ENCODE assay signal across 7 cellular contexts in the genomic region with DNA sequence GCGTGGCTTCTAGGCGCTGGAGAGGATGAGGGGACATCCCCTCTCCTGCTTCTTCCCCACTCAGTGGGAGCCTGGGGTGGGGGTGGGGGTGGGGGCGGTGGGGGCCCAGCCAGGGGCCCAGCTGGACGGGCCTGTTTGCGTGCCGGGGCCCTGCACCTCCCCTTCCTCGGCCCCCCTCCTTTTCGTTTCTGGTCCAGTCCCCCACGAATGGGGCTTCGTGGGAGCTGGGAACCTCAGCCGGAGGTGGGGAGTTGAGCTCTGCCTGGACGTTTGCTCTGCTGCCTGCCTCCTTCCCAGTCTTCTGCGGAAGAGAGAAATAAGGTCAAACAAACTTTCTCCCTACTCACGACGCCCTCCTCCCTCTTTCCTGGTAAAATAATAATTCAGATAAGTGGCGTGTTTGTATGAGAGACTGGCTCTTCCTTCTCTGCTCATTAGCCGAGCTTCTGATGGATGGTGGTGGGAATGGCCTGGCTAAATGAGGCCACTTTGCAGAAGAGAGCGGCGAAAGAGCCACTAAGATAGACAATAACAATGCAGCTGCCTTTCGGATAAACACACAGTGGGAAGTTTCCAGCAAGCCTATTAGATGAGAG. TPM values are rescaled to one million over a fixed set of nuclear protein-coding genes. Genes with fewer than 3 reads are reported as not detected.
DNase-seq lines count a peak whose midpoint lies in the region; ATAC-seq and TF ChIP-seq lines count a peak whose summit lies in the region.

No MANE protein-coding gene starts in this region.

- CTCF ChIA-PET in GM10248 (lab: Yijun Ruan, JAX) = no interaction called here

- H3K27me3 ChIP-seq in Peyer's patch = no peaks in the 10 kb centered on the region
- no peaks in the 10 kb centered on the region for H3K27me3 ChIP-seq in kidney epithelial cell (ENCODE audit: control insufficient read depth, insufficient read depth, low read length)

- no peak for TF ChIP-seq POLR2A in Peyer's patch (IDR thresholded peaks at IDR 0.05)

- POLR2A ChIA-PET in GM10248 (lab: Yijun Ruan, JAX) = no interaction called here

- H3K4me3 ChIP-seq in Peyer's patch (peak overlapping the region; percentile 94 to 99 (median 98)), kidney epithelial cell (ENCODE audit: low read depth, low read length) (peak overlapping the region; percentile 81)

- peak; percentile 9 for ATAC-seq in HG02885 (IDR thresholded peaks at IDR 0.05; ENCODE audit: poor library complexity, unreplicated experiment)

- peaks cover 0 to 24% (median 0%) of the 10 kb centered on the region in 4 donors for H3K4me1 ChIP-seq in Peyer's patch

- H3K9me3 ChIP-seq in Peyer's patch = no peaks in the 10 kb centered on the region

- H3K27ac ChIP-seq in Peyer's patch = peak overlapping the region; percentile 90 to 95 (median 92)
- peak overlapping the region; percentile 44 for H3K27ac ChIP-seq in caudate nucleus (ENCODE audit: low read depth, low read length)

- H3K36me3 ChIP-seq in Peyer's patch (peaks cover 0 to under 1% (median 0%) of the 10 kb centered on the region in 3 donors), kidney epithelial cell (ENCODE audit: control insufficient read depth, insufficient read depth, low read length) (no peaks in the 10 kb centered on the region)

- DNase-seq in GM10248 (ENCODE audit: extremely low spot score) (peak; percentile 53), Peyer's patch (peak in 1 of 3 donors; percentile 40), caudate nucleus (lab: John Stamatoyannopoulos, UW) (peak in 17 of 61 donors; percentile 3 to 76 (median 16)), kidney epithelial cell (ENCODE audit: low read depth) (no peak), cortex of kidney (lab: John Stamatoyannopoulos, UW) (no peak)
- peak; percentile 24 to 26 for DNase-seq in stimulated activated CD4-positive, alpha-beta T cell treated with anti-CD3 and anti-CD28 coated beads, Interleukin-2, amount 100 ng/mL, for 24 hours

- TF ChIP-seq CTCF in GM10248 (IDR thresholded peaks at IDR 0.05; ENCODE audit: control extremely low read depth, extremely low read depth, low read depth, missing control alignments) (no peak), Peyer's patch (IDR thresholded peaks at IDR 0.05) (no peak), kidney epithelial cell (IDR thresholded peaks at IDR 0.05; ENCODE audit: insufficient read depth, low read length, poor library complexity, severe bottlenecking) (no peak)

RNA-seq across cellular contexts. Expression of a gene that starts 0.8 kb away (rescaled TPM):
- total RNA-seq in Peyer's patch (10 to 100 TPM; 20.0 to 87.5 (median 34.2) TPM), kidney epithelial cell (25.8 and 28.5 TPM in 2 replicates)

Comparison
In these comparisons a context has a peak if more than half of its experiments do, and no peak if none do; other contexts are left out.
1. DNase-seq: peak in GM10248 (single experiment) and stimulated activated CD4-positive, alpha-beta T cell treated with anti-CD3 and anti-CD28 coated beads, Interleukin-2, amount 100 ng/mL, for 24 hours (2 of 2); none in kidney epithelial cell (single experiment) and cortex of kidney (single experiment).